ENCODE assay signal across 17 cellular contexts in genomic region chr5:133015466-133015865, GRCh38.
"Had no signal": no experiment of that assay in that cellular context is flagged by ENCODE, and none has a peak within 500 bp of the region (broad histone marks: within the 10 kb centered on the region; RNA-seq: fewer than 3 reads in every experiment).

No MANE protein-coding gene starts in this region.

- H3K27me3 ChIP-seq: SJSA1 had no signal

- H3K4me1 ChIP-seq: SJSA1 had no signal

- H3K27ac ChIP-seq: SJSA1 had no signal

- H3K4me3 ChIP-seq: SJSA1 had no signal

- H3K9me3 ChIP-seq: SJSA1 had no signal

- DNase-seq: activated CD4-positive, alpha-beta T cell treated with anti-CD3 and anti-CD28 coated beads for 48 hours; activated CD4-positive, alpha-beta T cell treated with anti-CD3 and anti-CD28 coated beads, Interleukin-2, amount 50 U/mL, for 4 hours; activated CD4-positive, CD25-positive, alpha-beta regulatory T cell treated with anti-CD3 and anti-CD28 coated beads, Interleukin-2, amount 50 U/mL, for 72 hours; activated CD8-positive, alpha-beta T cell treated with anti-CD3 and anti-CD28 coated beads, Interleukin-2, amount 10 ng/mL, durations not matched to agents 7 days and 5 days; activated effector memory CD4-positive, alpha-beta T cell treated with Interleukin-2 at 50 U/mL for 16 hours; activated naive CD4-positive, alpha-beta T cell; activated T-cell treated with anti-CD3 and anti-CD28 coated beads, Interleukin-2, amount 50 U/mL, for 24 hours; aorta; central memory CD4-positive, alpha-beta T cell; NCI-H1092; NCI-H1417; NCI-H2029 treated with DMSO at 0.1 percent for 48 hours; NCI-H446; NCI-H524; PC-3; SHP77 had no signal

- ATAC-seq: activated CD8-positive, alpha-beta T cell treated with anti-CD3 and anti-CD28 coated beads, Interleukin-2, amount 10 ng/mL, durations not matched to agents 7 days and 5 days; PC-3 had no signal
